Comparison of ENCODE assay signal across 9 cellular contexts in the genomic region with DNA sequence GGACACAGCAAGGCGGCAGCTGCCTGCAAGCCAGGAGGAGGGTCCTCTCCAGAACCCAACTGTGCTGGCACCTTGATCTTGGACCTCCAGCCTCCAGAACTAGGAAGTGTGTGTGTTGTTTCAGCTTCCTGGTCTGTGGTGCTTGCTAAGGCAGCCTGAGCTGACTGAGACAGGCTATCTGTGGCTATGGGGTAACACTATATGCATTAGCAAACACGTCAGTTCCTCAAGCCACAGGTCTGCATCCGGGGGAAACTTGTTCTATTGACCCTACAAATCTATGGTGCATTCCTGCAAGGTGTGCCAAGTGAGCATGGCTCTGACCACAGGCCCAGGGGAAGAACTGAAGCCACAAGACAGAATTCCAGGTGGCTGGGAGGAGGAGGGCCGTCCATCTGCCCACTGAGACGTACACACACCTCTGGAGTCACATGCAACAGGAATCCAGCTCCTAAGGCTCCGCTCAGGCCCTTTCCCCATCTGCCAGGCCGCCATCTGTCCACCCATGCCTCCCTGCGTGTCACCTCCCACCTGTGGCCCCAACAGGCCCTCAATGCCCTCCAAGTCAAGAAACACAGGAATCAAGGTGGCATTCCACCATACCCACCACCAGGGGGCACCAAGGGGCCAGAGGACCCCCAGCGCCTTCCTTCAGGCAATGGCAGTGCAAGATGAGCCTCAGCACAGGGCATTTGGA.
DNase-seq lines count a peak whose midpoint lies in the region; ATAC-seq, FAIRE-seq and TF ChIP-seq lines count a peak whose summit lies in the region.
"Had no signal": no experiment of that assay in that cellular context is flagged by ENCODE, and none has a peak within 500 bp of the region (broad histone marks: within the 10 kb centered on the region; RNA-seq: fewer than 3 reads in every experiment).

No MANE protein-coding gene starts in this region.

- no peak overlapping the region for H3K9ac ChIP-seq in keratinocyte (ENCODE audit: control insufficient read depth, extremely low read depth, insufficient read depth, low read length)

- H3K4me2 ChIP-seq in keratinocyte (ENCODE audit: control insufficient read depth, extremely low read depth, insufficient read depth, low read depth, low read length): no peak overlapping the region

- H3K9me1 ChIP-seq in keratinocyte (ENCODE audit: control insufficient read depth, extremely low read depth, insufficient read depth, low read length): no peaks in the 10 kb centered on the region

- TF ChIP-seq CTCF in GM13976 (IDR thresholded peaks at IDR 0.05; ENCODE audit: borderline replicate concordance, control extremely low read depth, extremely low read depth, insufficient read depth, missing control alignments) (peak; percentile 89), keratinocyte (optimal IDR thresholded peaks at IDR 0.05 in 1 of 3, IDR thresholded peaks at IDR 0.05 in 1 of 3, conservative IDR thresholded peaks at IDR 0.05 in 1 of 3; ENCODE audit: extremely low read depth in 1 of 3, insufficient read depth in 2 of 3, low read length in 3 of 3) (peak; percentile 80 to 92 (median 88))

- H4K20me1 ChIP-seq in keratinocyte (ENCODE audit: control insufficient read depth, extremely low read depth, insufficient read depth, low read length): no peaks in the 10 kb centered on the region

- no peak overlapping the region for H3K4me3 ChIP-seq in keratinocyte (ENCODE audit: control insufficient read depth in 2 of 3, extremely low read depth in 1 of 3, insufficient read depth in 2 of 3, low read depth in 1 of 3, low read length in 3 of 3)
- H3K4me3 ChIP-seq: skin epidermis had no signal

- in situ Hi-C loops in GM13976 (cut with MboI; ENCODE audit: low sequenced_read_pairs, unreplicated experiment): no loop called here

- FAIRE-seq in keratinocyte (lab: Jason Lieb, UNC): peak; percentile 69

- H3K36me3 ChIP-seq in keratinocyte (ENCODE audit: control insufficient read depth in 2 of 2, extremely low read depth in 1 of 2, insufficient read depth in 2 of 2, low read length in 2 of 2): no peaks in the 10 kb centered on the region

- DNase-seq in A172 (ENCODE audit: low spot score): peak; percentile 70
- DNase-seq in GM13976 (ENCODE audit: low spot score): peak; percentile 85
- DNase-seq in NCI-H1092 treated with DMSO at 0.1 percent for 48 hours (lab: John Stamatoyannopoulos, UW): peak; percentile 70
- DNase-seq in UCSD-AML1 (lab: John Stamatoyannopoulos, UW; ENCODE audit: unreplicated experiment): peak; percentile 48
- DNase-seq in brain pericyte (ENCODE audit: low read depth, low spot score): peak; percentile 6
- no peak for DNase-seq in keratinocyte (ENCODE audit: low read depth, low spot score)
- peak; percentile 65 for DNase-seq in stimulated activated CD4-positive, alpha-beta T cell treated with anti-CD3 and anti-CD28 coated beads, Interleukin-4, amount 100 ng/mL, for 24 hours

- H2AFZ ChIP-seq in keratinocyte (ENCODE audit: control insufficient read depth, low read length): no peak overlapping the region

- dilution Hi-C loops in keratinocyte (cut with MboI; ENCODE audit: extremely low pct_ligation_motif_present, low sequenced_read_pairs): loop anchor here (10.0 kb wide), 1 partner anchor 250 kb away; no protein-coding TSS in a partner anchor

- no peak overlapping the region for H3K27ac ChIP-seq in keratinocyte (ENCODE audit: control insufficient read depth, insufficient read depth, low read length)
- H3K27ac ChIP-seq: skin epidermis had no signal

- H3K4me1 ChIP-seq in keratinocyte (ENCODE audit: control insufficient read depth, extremely low read depth, insufficient read depth, low read length): peaks cover 26% of the 10 kb centered on the region

- ATAC-seq in GM21619 (IDR thresholded peaks at IDR 0.05; ENCODE audit: unreplicated experiment): no peak

- peaks cover 5% of the 10 kb centered on the region for H3K27me3 ChIP-seq in keratinocyte (ENCODE audit: control insufficient read depth, extremely low read depth, insufficient read depth, low read length)

- H3K79me2 ChIP-seq in keratinocyte (ENCODE audit: control insufficient read depth, insufficient read depth, low read length): no peaks in the 10 kb centered on the region

- no peaks in the 10 kb centered on the region for H3K9me3 ChIP-seq in keratinocyte (ENCODE audit: control insufficient read depth, low read depth, low read length)
